22 cellular contexts compared by ENCODE assay signal in the genomic region with DNA sequence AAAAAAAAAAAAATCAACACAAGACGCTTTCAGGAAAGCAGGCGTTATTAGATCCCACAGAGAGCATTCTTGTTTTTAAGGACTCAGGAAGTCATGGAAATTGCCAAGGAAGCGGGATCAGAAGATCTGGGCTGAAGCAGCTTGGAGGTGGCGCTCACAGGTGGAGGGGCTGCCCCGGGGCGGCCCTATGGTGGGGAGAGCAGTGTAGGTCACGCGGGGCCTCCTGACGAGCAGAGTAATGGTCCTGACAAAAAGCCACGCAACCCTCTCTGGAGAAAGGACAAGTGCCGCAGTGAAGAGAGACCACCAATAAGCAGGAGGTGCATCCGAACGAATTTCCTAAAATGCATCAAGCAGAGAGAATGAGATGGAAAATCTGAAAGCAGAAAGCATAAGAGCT.
"Had no signal": no experiment of that assay in that cellular context is flagged by ENCODE, and none has a peak within 500 bp of the region (broad histone marks: within the 10 kb centered on the region; RNA-seq: fewer than 3 reads in every experiment).

No MANE protein-coding gene starts in this region.

- H3K27me3 ChIP-seq: testis, thyroid gland, transverse colon, uterus had no signal

- H3K4me3 ChIP-seq: left ventricle myocardium inferior, pancreas, prostate gland, skin epidermis, stomach, testis, thyroid gland, transverse colon, uterus had no signal

- ATAC-seq: left colon; naive thymus-derived CD8-positive, alpha-beta T cell; pancreas; right cardiac atrium; sciatic nerve; stimulated activated naive B cell treated with anti-CD40 and anti-IgM and Interleukin-4, amounts not matched to agents 10 μg/mL and 1 μg/mL and 100 μg/mL, for 72 hours; stimulated activated naive CD8-positive, alpha-beta T cell treated with anti-CD3 and anti-CD28 coated beads, Interleukin-15, Interleukin-2, amounts not matched to agents 100 U/mL and 50 U/mL, for 24 hours had no signal

- FAIRE-seq: keratinocyte, pancreas had no signal

- H3K27ac ChIP-seq: left ventricle myocardium inferior, pancreas, prostate gland, skin epidermis, stomach, testis, thyroid gland, transverse colon, uterus had no signal

- H3K9me3 ChIP-seq: pancreas, prostate gland, testis, thyroid gland, transverse colon, uterus had no signal

- H3K36me3 ChIP-seq: left ventricle myocardium inferior, pancreas, prostate gland, stomach, thyroid gland, transverse colon, uterus had no signal

- DNase-seq: hippocampal formation; left colon; left ventricle myocardium inferior; naive thymus-derived CD8-positive, alpha-beta T cell; pancreas; retina; right cardiac atrium; stimulated activated CD4-positive, alpha-beta T cell treated with anti-CD3 and anti-CD28 coated beads, Interleukin-12 subunit alpha, Interleukin-12 subunit beta, amount 100 ng/mL, for 4 hours; stimulated activated CD4-positive, alpha-beta T cell treated with anti-CD3 and anti-CD28 coated beads, Interleukin-15, amount 100 ng/mL, for 24 hours; stimulated activated CD4-positive, alpha-beta T cell treated with anti-CD3 and anti-CD28 coated beads, Interleukin-2, amount 100 ng/mL, for 24 hours; stimulated activated CD4-positive, alpha-beta T cell treated with anti-CD3 and anti-CD28 coated beads, Interleukin-4, amount 100 ng/mL, for 1 hour; stimulated activated naive B cell treated with anti-CD40 and anti-IgM and Interleukin-4, amounts not matched to agents 10 μg/mL and 1 μg/mL and 100 μg/mL, for 72 hours; stimulated activated naive CD8-positive, alpha-beta T cell treated with anti-CD3 and anti-CD28 coated beads, Interleukin-15, Interleukin-2, amounts not matched to agents 100 U/mL and 50 U/mL, for 24 hours; stomach; testis; thyroid gland; transverse colon; uterus had no signal

- H3K4me1 ChIP-seq: left ventricle myocardium inferior, pancreas, prostate gland, stomach, testis, transverse colon, uterus had no signal
